ENCODE assay signal across 1 cellular context in genomic region chr3:108060331-108060730, GRCh38.
TF ChIP-seq lines count a peak whose summit lies in the region.

No MANE protein-coding gene starts in this region.

TF ChIP-seq in WTC11, 78 proteins besides CTCF, POLR2A, EP300 and RAD21 (continued from another document):
- TF ChIP-seq E2F5 (CRISPR knock-in tag; IDR thresholded peaks at IDR 0.05) = no peak
- no peak for TF ChIP-seq PRDM15 (CRISPR knock-in tag; IDR thresholded peaks at IDR 0.05)
- no peak for TF ChIP-seq E2F1 (CRISPR knock-in tag; IDR thresholded peaks at IDR 0.05)
- no peak for TF ChIP-seq ZNF281 (CRISPR knock-in tag; IDR thresholded peaks at IDR 0.05)
- TF ChIP-seq TCF7 (CRISPR knock-in tag; IDR thresholded peaks at IDR 0.05; ENCODE audit: low read depth) = no peak
- TF ChIP-seq USF1 (CRISPR knock-in tag; IDR thresholded peaks at IDR 0.05) = no peak
- TF ChIP-seq SOX15 (CRISPR knock-in tag; IDR thresholded peaks at IDR 0.05) = no peak
- TF ChIP-seq STAT6 (CRISPR knock-in tag; conservative IDR thresholded peaks at IDR 0.05; ENCODE audit: low read depth) = no peak
- no peak for TF ChIP-seq FOXP1 (CRISPR knock-in tag; IDR thresholded peaks at IDR 0.05; ENCODE audit: borderline replicate concordance)
- no peak for TF ChIP-seq TEAD1 (CRISPR knock-in tag; IDR thresholded peaks at IDR 0.05)
- no peak for TF ChIP-seq ZSCAN18 (CRISPR knock-in tag; IDR thresholded peaks at IDR 0.05)
